In genomic region chr4:108168672-108169562, GRCh38 we compare ENCODE assay signal across 8 cellular contexts. TPM values are rescaled to one million over a fixed set of nuclear protein-coding genes. Genes with fewer than 3 reads are reported as not detected.
DNase-seq lines count a peak whose midpoint lies in the region; ATAC-seq and TF ChIP-seq lines count a peak whose summit lies in the region.

LEF1 (minus strand) TSS chr4:108168932; CDS start chr4:108167767, 1,165 bp downstream.

- H3K27me3 ChIP-seq in CD8-positive, alpha-beta T cell (ENCODE audit: insufficient read depth, low read length), result no peaks in the 10 kb centered on the region
- peaks cover 69% of the 10 kb centered on the region for H3K27me3 ChIP-seq in MG63

- H3K4me3 Mint-ChIP-seq in CD8-positive, alpha-beta T cell, result peak within 1 kb of the TSS; percentile 98
- H3K4me3 Mint-ChIP-seq in memory B cell, result peak within 1 kb of the TSS; percentile 85

- no peaks in the 10 kb centered on the region for H3K36me3 ChIP-seq in CD8-positive, alpha-beta T cell (ENCODE audit: insufficient read depth, low read length)
- no peaks in the 10 kb centered on the region for H3K36me3 ChIP-seq in MG63

- H3K4me3 ChIP-seq in CD8-positive, alpha-beta T cell (ENCODE audit: low read depth, low read length), result peak within 1 kb of the TSS; percentile 57
- H3K4me3 ChIP-seq in MG63, result peak within 1 kb of the TSS; percentile 30

- intact Hi-C loops in CD8-positive, alpha-beta T cell (cut with DNase I, micrococcal nuclease), result loop anchor here (2.0 to 5.0 kb wide), 5 partner anchors 14 to 263 kb away; no protein-coding TSS in a partner anchor

- TF ChIP-seq CTCF in CD8-positive, alpha-beta T cell (IDR thresholded peaks at IDR 0.05), result no peak

- H3K4me1 Mint-ChIP-seq in CD8-positive, alpha-beta T cell (ENCODE audit: low read depth), result peaks cover 43% of the 10 kb centered on the region
- peaks cover 20% of the 10 kb centered on the region for H3K4me1 Mint-ChIP-seq in memory B cell

- peaks cover 3% of the 10 kb centered on the region for H3K27me3 Mint-ChIP-seq in CD8-positive, alpha-beta T cell (ENCODE audit: low read depth)
- H3K27me3 Mint-ChIP-seq in memory B cell, result peaks cover 32% of the 10 kb centered on the region

- POLR2A ChIA-PET in CD8-positive, alpha-beta T cell (lab: Charles Lee), result interaction anchor here (0.7 to 2.1 kb wide), 15 partner anchors 9 to 343 kb away, joined by 3 to 12 read pairs (median 5); no protein-coding TSS in a partner anchor

- CTCF ChIA-PET in CD8-positive, alpha-beta T cell (lab: Charles Lee), result interaction anchor here (0.7 to 1.5 kb wide), 9 partner anchors 14 to 404 kb away, joined by 3 to 5 read pairs (median 3); no protein-coding TSS in a partner anchor

- H3K36me3 Mint-ChIP-seq in CD8-positive, alpha-beta T cell, result peaks cover 40% of the 10 kb centered on the region
- H3K36me3 Mint-ChIP-seq in memory B cell, result no peaks in the 10 kb centered on the region

- peaks cover 29% of the 10 kb centered on the region for H3K4me1 ChIP-seq in CD8-positive, alpha-beta T cell (ENCODE audit: insufficient read depth, low read length)

- peak within 1 kb of the TSS; percentile 59 for H3K27ac ChIP-seq in CD8-positive, alpha-beta T cell (ENCODE audit: low read depth, low read length)

- peak within 1 kb of the TSS; percentile 98 for H3K27ac Mint-ChIP-seq in CD8-positive, alpha-beta T cell
- no peak within 1 kb of the TSS for H3K27ac Mint-ChIP-seq in memory B cell

- H3K9me3 ChIP-seq in CD8-positive, alpha-beta T cell (ENCODE audit: low read length), result no peaks in the 10 kb centered on the region
- no peaks in the 10 kb centered on the region for H3K9me3 ChIP-seq in MG63

- peak; percentile 38 for ATAC-seq in CD8-positive, alpha-beta T cell
- ATAC-seq in GM21529 (IDR thresholded peaks at IDR 0.05; ENCODE audit: unreplicated experiment), result peak; percentile 37
- ATAC-seq in activated CD4-positive, CD25-positive, alpha-beta regulatory T cell treated with anti-CD3 and anti-CD28 coated beads, Interleukin-2, amount 50 U/mL, for 24 hours, result peak; percentile 33 to 34
- peak; percentile 33 for ATAC-seq in memory B cell (ENCODE audit: low read depth)

- H3K9me3 Mint-ChIP-seq in CD8-positive, alpha-beta T cell, result no peaks in the 10 kb centered on the region
- H3K9me3 Mint-ChIP-seq in memory B cell, result no peaks in the 10 kb centered on the region

- peak; percentile 48 to 81 (median 77) for DNase-seq in CD8-positive, alpha-beta T cell
- DNase-seq in MG63 (no peak), dedifferentiated amniotic fluid mesenchymal stem cell (ENCODE audit: extremely low spot score) (peak; percentile 24), memory B cell (ENCODE audit: low spot score in 2 of 2) (peak in 1 of 2 donors; percentile 23)
- peak; percentile 66 to 72 for DNase-seq in stimulated activated CD8-positive, alpha-beta memory T cell treated with anti-CD3 and anti-CD28 coated beads, Interleukin-7, amount 100 ng/mL, for 4 hours (ENCODE audit: low read depth in 2 of 2)
- no peak for DNase-seq in NK-92 treated with Interleukin-12 subunit alpha and Interleukin-12 subunit beta, amount 100 ng/mL, for 24 hours (lab: John Stamatoyannopoulos, UW)

RNA-seq across cellular contexts. Expression of gene LEF1, which starts in this region (rescaled TPM):
- total RNA-seq in CD8-positive, alpha-beta T cell, result 100 to 1,000 TPM; 325 to 335 TPM
- not detected in 2 replicates for total RNA-seq in MG63 (2014; rRNA removed; shearing (Covaris generic); ENCODE audit: low replicate concordance)

Comparison
In these comparisons a context has a peak if more than half of its experiments do, and no peak if none do; other contexts are left out.
1. RNA of gene LEF1 (total RNA-seq): 325 to 335 TPM in CD8-positive, alpha-beta T cell; not detected in MG63; every median in the first group is over 100 times any median in the second.
2. DNase-seq: peak in CD8-positive, alpha-beta T cell (7 of 7), dedifferentiated amniotic fluid mesenchymal stem cell (single experiment) and stimulated activated CD8-positive, alpha-beta memory T cell treated with anti-CD3 and anti-CD28 coated beads, Interleukin-7, amount 100 ng/mL, for 4 hours (2 of 2); none in MG63 (single experiment) and NK-92 treated with Interleukin-12 subunit alpha and Interleukin-12 subunit beta, amount 100 ng/mL, for 24 hours (single experiment).
3. Peak in every context shown above with its lines, with median percentiles within 50 percentile points of each other: ATAC-seq.